In the genomic region with DNA sequence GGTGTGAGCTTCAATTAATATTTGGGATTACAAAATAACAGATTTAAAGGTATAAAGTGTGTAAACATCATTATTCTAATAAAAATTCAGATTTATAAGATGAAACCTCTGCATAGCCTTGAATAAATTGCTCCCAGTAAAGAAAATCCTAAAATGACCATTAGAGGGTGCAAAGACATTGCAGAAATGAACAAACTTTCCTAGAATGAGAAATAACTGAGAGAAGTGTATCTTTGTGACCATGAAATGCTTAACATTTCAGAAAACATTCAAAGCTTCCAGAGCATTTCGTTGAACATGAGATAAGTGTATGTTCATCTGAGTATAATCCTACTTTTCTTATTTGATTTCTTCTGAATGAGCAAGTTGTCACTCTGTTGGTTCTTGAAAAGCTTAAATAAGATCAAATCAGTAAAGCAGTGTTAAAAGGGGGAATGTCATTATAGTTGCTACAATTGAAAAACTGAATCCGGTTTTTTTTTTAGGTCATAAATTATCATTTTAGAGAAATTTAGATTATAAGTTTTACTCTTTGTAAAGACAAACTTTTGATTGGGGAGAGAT, we compare ENCODE assay signal across 8 cellular contexts. TPM values are rescaled to one million over a fixed set of nuclear protein-coding genes. Genes with fewer than 3 reads are reported as not detected.
A peak's percentile ranks its signal among the peaks of the same experiment; 100 is the strongest.
DNase-seq lines count a peak whose midpoint lies in the region; ATAC-seq and TF ChIP-seq lines count a peak whose summit lies in the region.

No MANE protein-coding gene starts in this region.

- H3K27me3 ChIP-seq in heart right ventricle = no peaks in the 10 kb centered on the region
- no peaks in the 10 kb centered on the region for H3K27me3 ChIP-seq in esophagus muscularis mucosa
- no peaks in the 10 kb centered on the region for H3K27me3 ChIP-seq in ovary

- DNase-seq in heart right ventricle (no peak), Right ventricle myocardium inferior (ENCODE audit: missing footprints) (no peak), NCI-H82 (lab: John Stamatoyannopoulos, UW) (peak; percentile 66), esophagus muscularis mucosa (ENCODE audit: extremely low spot score) (no peak), superior temporal gyrus (ENCODE audit: extremely low spot score) (peak; percentile 83), ovary (no peak)
- no peak for DNase-seq in activated effector memory CD4-positive, alpha-beta T cell treated with Interleukin-2 at 50 U/mL for 16 hours

- H3K36me3 ChIP-seq in heart right ventricle (no peaks in the 10 kb centered on the region), esophagus muscularis mucosa (no peaks in the 10 kb centered on the region), ovary (no peaks in the 10 kb centered on the region)

- intact Hi-C loops in heart right ventricle (cut with DNase I) = loop anchor here in 2 of 10 donors (5.0 kb wide), 1 partner anchor 595 kb away; no protein-coding TSS in a partner anchor
- intact Hi-C loops in Right ventricle myocardium inferior (cut with DNase I) = no loop called here
- intact Hi-C loops in esophagus muscularis mucosa (cut with DNase I) = no loop called here
- intact Hi-C loops in ovary (cut with DNase I) = no loop called here

- no peaks in the 10 kb centered on the region for H3K4me1 ChIP-seq in heart right ventricle
- H3K4me1 ChIP-seq in esophagus muscularis mucosa = no peaks in the 10 kb centered on the region
- no peaks in the 10 kb centered on the region for H3K4me1 ChIP-seq in ovary (ENCODE audit: insufficient read depth)

- ATAC-seq in heart right ventricle = no peak
- no peak for ATAC-seq in Right ventricle myocardium inferior
- ATAC-seq in GM19463 (IDR thresholded peaks at IDR 0.05; ENCODE audit: unreplicated experiment) = no peak

- H3K27ac ChIP-seq in heart right ventricle (no peak overlapping the region), esophagus muscularis mucosa (replicated peaks in 1 of 4) (no peak overlapping the region), ovary (no peak overlapping the region)

- H3K4me3 ChIP-seq in heart right ventricle = no peak overlapping the region
- no peak overlapping the region for H3K4me3 ChIP-seq in esophagus muscularis mucosa
- H3K4me3 ChIP-seq in ovary = no peak overlapping the region

- H3K9me3 ChIP-seq in heart right ventricle (no peaks in the 10 kb centered on the region), esophagus muscularis mucosa (no peaks in the 10 kb centered on the region), ovary (no peaks in the 10 kb centered on the region)

- TF ChIP-seq CTCF in heart right ventricle (IDR thresholded peaks at IDR 0.05) = peak in 7 of 9 donors; percentile 10 to 54 (median 46)
- peak; percentile 9 to 46 (median 36) for TF ChIP-seq CTCF in esophagus muscularis mucosa (IDR thresholded peaks at IDR 0.05)
- peak in 1 of 3 donors; percentile 9 for TF ChIP-seq CTCF in ovary (IDR thresholded peaks at IDR 0.05)

- no peak for TF ChIP-seq EP300 in esophagus muscularis mucosa (IDR thresholded peaks at IDR 0.05)
- TF ChIP-seq EP300 in ovary (IDR thresholded peaks at IDR 0.05) = no peak

- 25 to 26% methylated on average over 2 of the region's 2 CpGs for WGBS in heart right ventricle, 2 donors
- 36% methylated on average over 2 of the region's 2 CpGs for WGBS in esophagus muscularis mucosa
- WGBS in ovary, 3 donors = 6 to 12% (median 9%) methylated on average over 2 of the region's 2 CpGs

- TF ChIP-seq POLR2A in esophagus muscularis mucosa (IDR thresholded peaks at IDR 0.05; ENCODE audit: low read depth) (no peak), ovary (IDR thresholded peaks at IDR 0.05) (no peak)

RNA-seq across cellular contexts. Expression of a gene that starts 24.7 kb away (rescaled TPM):
- 10 to 100 TPM in 9 of 10 donors, 1 to 10 TPM in 1; 9.8 to 17.0 (median 12.4) TPM for total RNA-seq in heart right ventricle
- polyA plus RNA-seq in heart right ventricle = 10 to 100 TPM in 1 of 2 donors, 1 to 10 TPM in 1; 4.4 to 14.3 TPM
- total RNA-seq in Right ventricle myocardium inferior = 10.4 TPM
- 10 to 100 TPM in 3 of 4 donors, 1 to 10 TPM in 1; 7.0 to 18.3 (median 10.9) TPM for total RNA-seq in esophagus muscularis mucosa
- 1 to 10 TPM; 4.9 to 9.9 (median 7.2) TPM for total RNA-seq in ovary
- polyA plus RNA-seq in ovary = 1 to 10 TPM; 5.3 to 8.1 TPM

Comparison
In these comparisons a context has a peak if more than half of its experiments do, and no peak if none do; other contexts are left out.
1. DNase-seq: peak in NCI-H82 (single experiment) and superior temporal gyrus (single experiment); none in heart right ventricle (0 of 2), Right ventricle myocardium inferior (single experiment), esophagus muscularis mucosa (single experiment), activated effector memory CD4-positive, alpha-beta T cell treated with Interleukin-2 at 50 U/mL for 16 hours (single experiment) and ovary (0 of 5).